Comparison of ENCODE assay signal across 14 cellular contexts in genomic region chr5:7393921-7394799, GRCh38. TPM values are rescaled to one million over a fixed set of nuclear protein-coding genes. Genes with fewer than 3 reads are reported as not detected.
A peak's percentile ranks its signal among the peaks of the same experiment; 100 is the strongest.
DNase-seq lines count a peak whose midpoint lies in the region; ATAC-seq and TF ChIP-seq lines count a peak whose summit lies in the region.
"Had no signal": no experiment of that assay in that cellular context is flagged by ENCODE, and none has a peak within 500 bp of the region (broad histone marks: within the 10 kb centered on the region; RNA-seq: fewer than 3 reads in every experiment).

No MANE protein-coding gene starts in this region.

- no peak for ATAC-seq in GM18498 (IDR thresholded peaks at IDR 0.05; ENCODE audit: unreplicated experiment)
- ATAC-seq: activated CD8-positive, alpha-beta T cell treated with anti-CD3 and anti-CD28 coated beads, Interleukin-2, amount 10 ng/mL, durations not matched to agents 7 days and 5 days had no signal

- H3K9ac ChIP-seq in NT2/D1 (ENCODE audit: insufficient read length, low read depth) = no peak overlapping the region
- no peak overlapping the region for H3K9ac ChIP-seq in endodermal cell (ENCODE audit: extremely low read depth, low read length, poor library complexity, severe bottlenecking)
- H3K9ac ChIP-seq in neuronal stem cell (ENCODE audit: low read depth, low read length, poor library complexity) = no peak overlapping the region

- H3K4me3 Mint-ChIP-seq in endodermal cell = peak overlapping the region; percentile 69
- no peak overlapping the region for H3K4me3 Mint-ChIP-seq in activated T-cell treated with anti-CD3 and anti-CD28 coated beads, Interleukin-2, amount 50 U/mL, for 24 hours
- H3K4me3 Mint-ChIP-seq: activated CD8-positive, alpha-beta T cell treated with anti-CD3 and anti-CD28 coated beads, Interleukin-2, amount 10 ng/mL, durations not matched to agents 7 days and 5 days; central memory CD8-positive, alpha-beta T cell had no signal

- no peak overlapping the region for H4K8ac ChIP-seq in neuronal stem cell (ENCODE audit: low read depth, low read length)

- WGBS in endodermal cell (ENCODE audit: insufficient coverage in 1 of 2, insufficient read length in 1 of 2), 2 experiments = 86 to 93% methylated on average over 10 to 14 of the region's 14 CpGs
- no CpG with 5 or more reads among the region's 14 CpGs for WGBS in neuronal stem cell (ENCODE audit: extremely low coverage in 2 of 2, insufficient read length in 2 of 2, insufficient replicate concordance in 1 of 2), 2 donors

- peaks cover 50% of the 10 kb centered on the region for H3K4me1 Mint-ChIP-seq in endodermal cell
- H3K4me1 Mint-ChIP-seq in activated T-cell treated with anti-CD3 and anti-CD28 coated beads, Interleukin-2, amount 50 U/mL, for 24 hours (ENCODE audit: low read depth) = peaks cover 6% of the 10 kb centered on the region
- H3K4me1 Mint-ChIP-seq: central memory CD8-positive, alpha-beta T cell had no signal

- H2BK120ac ChIP-seq in neuronal stem cell (ENCODE audit: low read depth, low read length) = no peak overlapping the region

- H2AK5ac ChIP-seq in neuronal stem cell (ENCODE audit: low read depth, low read length) = peak overlapping the region; percentile 4

- H3K9me3 Mint-ChIP-seq in endodermal cell = no peaks in the 10 kb centered on the region
- H3K9me3 Mint-ChIP-seq in activated T-cell treated with anti-CD3 and anti-CD28 coated beads, Interleukin-2, amount 50 U/mL, for 24 hours = no peaks in the 10 kb centered on the region
- H3K9me3 Mint-ChIP-seq: central memory CD8-positive, alpha-beta T cell had no signal

- H3K36me3 ChIP-seq in NT2/D1 (ENCODE audit: insufficient read depth, insufficient read length, low read length) (no peaks in the 10 kb centered on the region), endodermal cell (ENCODE audit: control insufficient read depth, insufficient read depth, low read length) (no peaks in the 10 kb centered on the region), neuronal stem cell (replicated peaks in 1 of 2; ENCODE audit: control insufficient read depth in 2 of 2, insufficient read depth in 2 of 2, low read length in 2 of 2) (no peaks in the 10 kb centered on the region)

- H3K23ac ChIP-seq in neuronal stem cell (ENCODE audit: low read depth, low read length, poor library complexity) = no peak overlapping the region

- H2BK5ac ChIP-seq in neuronal stem cell (ENCODE audit: low read length) = no peak overlapping the region

- peak overlapping the region; percentile 57 for H3K4me3 ChIP-seq in NT2/D1 (ENCODE audit: insufficient read length, low read depth)
- H3K4me3 ChIP-seq in endodermal cell (ENCODE audit: low read length) = peak overlapping the region; percentile 79
- H3K4me3 ChIP-seq in neuronal stem cell (ENCODE audit: low read length in 2 of 2) = no peak overlapping the region

- H3K27me3 Mint-ChIP-seq in endodermal cell (ENCODE audit: insufficient read depth) = peaks cover 7% of the 10 kb centered on the region
- H3K27me3 Mint-ChIP-seq in activated T-cell treated with anti-CD3 and anti-CD28 coated beads, Interleukin-2, amount 50 U/mL, for 24 hours = peaks cover 52% of the 10 kb centered on the region

- peak overlapping the region; percentile 97 for H2BK15ac ChIP-seq in neuronal stem cell (ENCODE audit: low read length)

- H3K4me1 ChIP-seq in NT2/D1 (ENCODE audit: insufficient read depth, insufficient read length) (peaks cover 5% of the 10 kb centered on the region), endodermal cell (ENCODE audit: control insufficient read depth, insufficient read depth, low read length) (peaks cover 4% of the 10 kb centered on the region), neuronal stem cell (ENCODE audit: control insufficient read depth in 2 of 2, insufficient read depth in 1 of 2, low read depth in 1 of 2, low read length in 2 of 2) (peaks cover 0 to 1% of the 10 kb centered on the region in 2 donors)

- no peak for DNase-seq in NT2/D1 (ENCODE audit: low read depth, low spot score)
- peak; percentile 81 for DNase-seq in endodermal cell
- DNase-seq in neuronal stem cell (ENCODE audit: low spot score) = no peak
- no peak for DNase-seq in activated gamma-delta T cell (lab: John Stamatoyannopoulos, UW)
- no peak for DNase-seq in activated T-cell treated with anti-CD3 and anti-CD28 coated beads, Interleukin-2, amount 50 U/mL, for 24 hours
- DNase-seq: activated CD8-positive, alpha-beta T cell treated with anti-CD3 and anti-CD28 coated beads, Interleukin-2, amount 10 ng/mL, durations not matched to agents 7 days and 5 days; NCI-H226; NK-92 treated with Interleukin-12 subunit alpha and Interleukin-12 subunit beta, amount 100 ng/mL, for 24 hours; RPMI8226; stimulated activated naive CD4-positive, alpha-beta T cell had no signal

- no peaks in the 10 kb centered on the region for H3K36me3 Mint-ChIP-seq in endodermal cell (ENCODE audit: low read depth)
- H3K36me3 Mint-ChIP-seq in activated T-cell treated with anti-CD3 and anti-CD28 coated beads, Interleukin-2, amount 50 U/mL, for 24 hours (ENCODE audit: low read depth) = no peaks in the 10 kb centered on the region

- H2BK12ac ChIP-seq in neuronal stem cell (ENCODE audit: low read length) = no peak overlapping the region

- H2AFZ ChIP-seq in neuronal stem cell (ENCODE audit: low read length) = peak overlapping the region; percentile 42

- H4K91ac ChIP-seq in neuronal stem cell (ENCODE audit: low read depth, low read length, poor library complexity) = no peak overlapping the region

- H3K27ac ChIP-seq in endodermal cell (ENCODE audit: low read depth, low read length) (no peak overlapping the region), neuronal stem cell (replicated peaks; ENCODE audit: low read length) (no peak overlapping the region), temporal lobe (ENCODE audit: low read depth, low read length) (peak overlapping the region; percentile 57)

- no peaks in the 10 kb centered on the region for H3K79me1 ChIP-seq in neuronal stem cell (ENCODE audit: low read depth, low read length)

- H3K14ac ChIP-seq in neuronal stem cell (ENCODE audit: low read length) = no peak overlapping the region

- H3K4me2 ChIP-seq in neuronal stem cell (ENCODE audit: insufficient read depth, low read length, poor library complexity, severe bottlenecking) = no peak overlapping the region

- H3K9me3 ChIP-seq in NT2/D1 (ENCODE audit: insufficient read depth, low read length) (no peaks in the 10 kb centered on the region), endodermal cell (ENCODE audit: control insufficient read depth, low read length) (no peaks in the 10 kb centered on the region), neuronal stem cell (replicated peaks in 1 of 2; ENCODE audit: control insufficient read depth in 2 of 2, insufficient read depth in 1 of 2, low read depth in 1 of 2, low read length in 2 of 2) (no peaks in the 10 kb centered on the region)

- H3K4ac ChIP-seq in neuronal stem cell (ENCODE audit: low read length) = no peak overlapping the region

- H3K27me3 ChIP-seq in NT2/D1 (ENCODE audit: insufficient read depth, insufficient read length) (no peaks in the 10 kb centered on the region), endodermal cell (ENCODE audit: control insufficient read depth, insufficient read depth, low read length, poor library complexity, severe bottlenecking) (peaks cover 6% of the 10 kb centered on the region), neuronal stem cell (ENCODE audit: control insufficient read depth in 3 of 3, insufficient read depth in 3 of 3, low read depth in 1 of 3, low read length in 3 of 3) (peaks cover 0 to 9% (median 0%) of the 10 kb centered on the region in 3 experiments)

- TF ChIP-seq CTCF in endodermal cell (conservative IDR thresholded peaks at IDR 0.05) = no peak

- H3K27ac Mint-ChIP-seq in endodermal cell = no peak overlapping the region
- H3K27ac Mint-ChIP-seq in activated T-cell treated with anti-CD3 and anti-CD28 coated beads, Interleukin-2, amount 50 U/mL, for 24 hours = no peak overlapping the region
- H3K27ac Mint-ChIP-seq: activated CD8-positive, alpha-beta T cell treated with anti-CD3 and anti-CD28 coated beads, Interleukin-2, amount 10 ng/mL, durations not matched to agents 7 days and 5 days had no signal

- H3K18ac ChIP-seq in neuronal stem cell (ENCODE audit: low read length) = peak overlapping the region; percentile 79

RNA-seq across cellular contexts. Expression of gene ADCY2, which starts 1.8 kb away (rescaled TPM):
- total RNA-seq in endodermal cell = 10 to 100 TPM; 61.5 to 63.2 TPM
- polyA plus RNA-seq in endodermal cell (2013, experiment 1 of 2) = 16.5 TPM
- 10.5 TPM for polyA plus RNA-seq in endodermal cell (2013, experiment 2 of 2)
- polyA plus RNA-seq in neuronal stem cell (2013, experiment 1 of 2) = 1.9 TPM
- 1.7 TPM for polyA plus RNA-seq in neuronal stem cell (2013, experiment 2 of 2)
- 30.2 TPM for total RNA-seq in temporal lobe
- total RNA-seq: activated CD8-positive, alpha-beta T cell treated with anti-CD3 and anti-CD28 coated beads, Interleukin-2, amount 10 ng/mL, durations not matched to agents 7 days and 5 days; M059J had no signal

Comparison
In these comparisons a context has a peak if more than half of its experiments do, and no peak if none do; other contexts are left out.
1. H3K4me3 ChIP-seq: peak in NT2/D1 (single experiment) and endodermal cell (single experiment); none in neuronal stem cell (0 of 2).